In genomic region chr16:31332544-31332943, GRCh38 we compare ENCODE assay signal across 26 cellular contexts. TPM values are rescaled to one million over a fixed set of nuclear protein-coding genes. Genes with fewer than 3 reads are reported as not detected.
DNase-seq lines count a peak whose midpoint lies in the region; ATAC-seq and TF ChIP-seq lines count a peak whose summit lies in the region.
"Had no signal": no experiment of that assay in that cellular context is flagged by ENCODE, and none has a peak within 500 bp of the region (broad histone marks: within the 10 kb centered on the region; RNA-seq: fewer than 3 reads in every experiment).

No MANE protein-coding gene starts in this region.

- H3K9me2 ChIP-seq in SK-N-SH, result no peaks in the 10 kb centered on the region

- H3K79me2 ChIP-seq in SK-N-SH (ENCODE audit: insufficient read depth), result no peaks in the 10 kb centered on the region

- no peak for DNase-seq in SK-N-SH
- no peak for DNase-seq in T-cell
- DNase-seq in activated naive CD8-positive, alpha-beta T cell treated with anti-CD3 and anti-CD28 coated beads, Interleukin-2, amount 10 ng/mL, durations not matched to agents 7 days and 5 days, result no peak
- DNase-seq in HCEC 1CT, result no peak
- DNase-seq in omental fat pad (ENCODE audit: low spot score), result no peak
- DNase-seq: AML-193, Calu3, DMS53, EL, GOT3, KG1, NCI-H1694 treated with DMSO at 0.1 percent for 48 hours, NCI-H2107, NCI-H2227 treated with DMSO at 0.1 percent for 48 hours, NCI-H524, NCI-H82, OCI-M1, SHP77 had no signal

- no peak overlapping the region for H3K4me3 ChIP-seq in SK-N-SH (ENCODE audit: low read depth in 2 of 2, low read length in 1 of 2)
- H3K4me3 ChIP-seq in neutrophil (ENCODE audit: low read depth in 1 of 2, low read length in 1 of 2), result no peak overlapping the region
- H3K4me3 ChIP-seq: GM12878, SK-N-MC had no signal

- H3K9me3 ChIP-seq in SK-N-SH (no peaks in the 10 kb centered on the region), neutrophil (no peaks in the 10 kb centered on the region)

- H3K27ac ChIP-seq in SK-N-SH (ENCODE audit: low read depth in 2 of 2, low read length in 1 of 2) (no peak overlapping the region), neutrophil (peak overlapping the region; percentile 76)
- H3K27ac ChIP-seq: 22Rv1, SK-N-MC had no signal

- no peaks in the 10 kb centered on the region for H4K20me1 ChIP-seq in SK-N-SH (ENCODE audit: insufficient read depth)

- H3K9ac ChIP-seq in SK-N-SH, result no peak overlapping the region

- no peak for TF ChIP-seq CTCF in SK-N-SH (IDR thresholded peaks at IDR 0.05)
- TF ChIP-seq CTCF in neutrophil (IDR thresholded peaks at IDR 0.05), result no peak
- no peak for TF ChIP-seq CTCF in omental fat pad (IDR thresholded peaks at IDR 0.05)

- no peaks in the 10 kb centered on the region for H3K9me3 Mint-ChIP-seq in T-cell
- peaks cover 1% of the 10 kb centered on the region for H3K9me3 Mint-ChIP-seq in activated naive CD8-positive, alpha-beta T cell treated with anti-CD3 and anti-CD28 coated beads, Interleukin-2, amount 10 ng/mL, durations not matched to agents 7 days and 5 days

- H3K36me3 Mint-ChIP-seq in T-cell, result no peaks in the 10 kb centered on the region
- H3K36me3 Mint-ChIP-seq in activated naive CD8-positive, alpha-beta T cell treated with anti-CD3 and anti-CD28 coated beads, Interleukin-2, amount 10 ng/mL, durations not matched to agents 7 days and 5 days, result peaks cover 7% of the 10 kb centered on the region

- no peak for TF ChIP-seq EP300 in SK-N-SH (IDR thresholded peaks at IDR 0.05; ENCODE audit: borderline replicate concordance in 1 of 2, low read depth in 1 of 2, low read length in 1 of 2)

- no peaks in the 10 kb centered on the region for H3F3A ChIP-seq in SK-N-SH (replicated peaks; ENCODE audit: insufficient read depth)

- no peak for TF ChIP-seq RAD21 in SK-N-SH (IDR thresholded peaks at IDR 0.05; ENCODE audit: low read length)

- CTCF ChIA-PET in SK-N-SH (lab: Yijun Ruan, JAX), result no interaction called here
- CTCF ChIA-PET in T-cell (lab: Charles Lee), result no interaction called here

- H3K4me1 ChIP-seq in SK-N-SH (ENCODE audit: control insufficient read depth in 1 of 2, insufficient read depth in 2 of 2, low read depth in 1 of 2, low read length in 1 of 2) (no peaks in the 10 kb centered on the region), neutrophil (ENCODE audit: control insufficient read depth in 1 of 2, insufficient read depth in 1 of 2, low read depth in 1 of 2, low read length in 1 of 2) (peaks cover 0 to 6% of the 10 kb centered on the region in 2 experiments)

- H3K4me2 ChIP-seq in SK-N-SH, result no peak overlapping the region

- peaks cover 11 to 17% of the 10 kb centered on the region in 2 donors for H3K27me3 Mint-ChIP-seq in T-cell
- H3K27me3 Mint-ChIP-seq in activated naive CD8-positive, alpha-beta T cell treated with anti-CD3 and anti-CD28 coated beads, Interleukin-2, amount 10 ng/mL, durations not matched to agents 7 days and 5 days, result peaks cover 4% of the 10 kb centered on the region

- ATAC-seq in SK-N-SH treated with all-trans-retinoic acid at 6 μM for 48 hours (no peak), T-cell (replicated peaks in 1 of 4) (no peak), omental fat pad (ENCODE audit: low FRiP score) (no peak)
- ATAC-seq in activated naive CD8-positive, alpha-beta T cell treated with anti-CD3 and anti-CD28 coated beads, Interleukin-2, amount 10 ng/mL, durations not matched to agents 7 days and 5 days (ENCODE audit: low read depth), result no peak
- ATAC-seq in activated CD4-positive, CD25-positive, alpha-beta regulatory T cell treated with anti-CD3 and anti-CD28 coated beads, Interleukin-2, amount 50 U/mL, for 24 hours, result no peak
- ATAC-seq: GM12878, HepG2 had no signal

- WGBS in SK-N-SH (ENCODE audit: low lambda C conversion rate), result 48% methylated on average over 4 of the region's 4 CpGs

- no peak overlapping the region for H2AFZ ChIP-seq in SK-N-SH (ENCODE audit: low read depth)

- no peak overlapping the region for H3K27ac Mint-ChIP-seq in T-cell
- H3K27ac Mint-ChIP-seq in activated naive CD8-positive, alpha-beta T cell treated with anti-CD3 and anti-CD28 coated beads, Interleukin-2, amount 10 ng/mL, durations not matched to agents 7 days and 5 days, result no peak overlapping the region

- peaks cover 20 to 33% (median 28%) of the 10 kb centered on the region in 3 donors for H3K4me1 Mint-ChIP-seq in T-cell
- peaks cover 27% of the 10 kb centered on the region for H3K4me1 Mint-ChIP-seq in activated naive CD8-positive, alpha-beta T cell treated with anti-CD3 and anti-CD28 coated beads, Interleukin-2, amount 10 ng/mL, durations not matched to agents 7 days and 5 days

- no peaks in the 10 kb centered on the region for H3K36me3 ChIP-seq in SK-N-SH (replicated peaks in 1 of 2; ENCODE audit: control insufficient read depth in 1 of 2, insufficient read depth in 2 of 2, low read length in 1 of 2)
- peaks cover 57% of the 10 kb centered on the region for H3K36me3 ChIP-seq in neutrophil

- POLR2A ChIA-PET in SK-N-SH (lab: Yijun Ruan, JAX), result no interaction called here
- POLR2A ChIA-PET in T-cell (lab: Charles Lee), result no interaction called here
- POLR2A ChIA-PET in activated naive CD8-positive, alpha-beta T cell treated with anti-CD3 and anti-CD28 coated beads, Interleukin-2, amount 10 ng/mL, durations not matched to agents 7 days and 5 days (lab: Charles Lee), result interaction anchor here (2.0 to 3.1 kb wide), 2 partner anchors 131 to 191 kb away, joined by 5 to 16 read pairs; partner anchors contain the start of gene PYCARD

- H3K4me3 Mint-ChIP-seq in T-cell, result peak overlapping the region; percentile 25 to 79 (median 75)
- peak overlapping the region; percentile 85 for H3K4me3 Mint-ChIP-seq in activated naive CD8-positive, alpha-beta T cell treated with anti-CD3 and anti-CD28 coated beads, Interleukin-2, amount 10 ng/mL, durations not matched to agents 7 days and 5 days

- H3K27me3 ChIP-seq in SK-N-SH (ENCODE audit: insufficient read depth) (peaks cover 63% of the 10 kb centered on the region), neutrophil (no peaks in the 10 kb centered on the region)

TF ChIP-seq in SK-N-SH treated with all-trans-retinoic acid at 6 μM for 48 hours, 23 proteins besides CTCF, POLR2A, EP300 and RAD21:
- TF ChIP-seq CSDC2 (CRISPR knock-in tag; IDR thresholded peaks at IDR 0.05), result no peak
- TF ChIP-seq ZNF8 (CRISPR knock-in tag; IDR thresholded peaks at IDR 0.05), result peak; percentile 85; the same call in 1 of the 2 replicates

TF ChIP-seq in SK-N-SH, 30 proteins besides CTCF, POLR2A, EP300 and RAD21:
- no peak for TF ChIP-seq TEAD4 (IDR thresholded peaks at IDR 0.05; ENCODE audit: borderline replicate concordance, insufficient read depth)
- TF ChIP-seq TCF12 (IDR thresholded peaks at IDR 0.05), result no peak
- TF ChIP-seq GABPA (IDR thresholded peaks at IDR 0.05; ENCODE audit: low read depth), result no peak
- no peak for TF ChIP-seq SMC3 (IDR thresholded peaks at IDR 0.05; ENCODE audit: low read depth, low read length)
- TF ChIP-seq POLR2AphosphoS5 (IDR thresholded peaks at IDR 0.05; ENCODE audit: low read depth, low read length), result no peak
- TF ChIP-seq MXI1 (IDR thresholded peaks at IDR 0.05; ENCODE audit: low read depth, low read length), result no peak
- TF ChIP-seq IRF3 (IDR thresholded peaks at IDR 0.05; ENCODE audit: low read depth, low read length), result no peak
- TF ChIP-seq NRF1 (IDR thresholded peaks at IDR 0.05; ENCODE audit: low read depth, low read length), result no peak
- TF ChIP-seq REST (IDR thresholded peaks at IDR 0.05; ENCODE audit: low read depth, low read length), result no peak

RNA-seq across cellular contexts. Expression of gene ITGAX, which starts 22.4 kb away (rescaled TPM):
- 0.44 and 0.66 TPM in 2 replicates for polyA plus RNA-seq in SK-N-SH (2012; rRNA removed)
- polyA plus RNA-seq in SK-N-SH (2012; cell fraction: cytosol; rRNA removed), result 0.30 and 0.38 TPM in 2 replicates
- polyA plus RNA-seq in SK-N-SH (2012; cell fraction: nucleus; rRNA removed), result 0.81 and 1.3 TPM in 2 replicates
- total RNA-seq in T-cell (1 to 10 TPM; 1.4 to 4.3 (median 3.9) TPM), omental fat pad (100 to 1,000 TPM in 1 of 4 donors, 10 to 100 TPM in 3; 11.7 to 161 (median 27.0) TPM)
- 10 to 100 TPM; 26.4 to 26.7 TPM for total RNA-seq in activated naive CD8-positive, alpha-beta T cell treated with anti-CD3 and anti-CD28 coated beads, Interleukin-2, amount 10 ng/mL, durations not matched to agents 7 days and 5 days
- total RNA-seq: HepG2, RPMI7951 had no signal
